Comparison of ENCODE assay signal across 8 cellular contexts in the genomic region with DNA sequence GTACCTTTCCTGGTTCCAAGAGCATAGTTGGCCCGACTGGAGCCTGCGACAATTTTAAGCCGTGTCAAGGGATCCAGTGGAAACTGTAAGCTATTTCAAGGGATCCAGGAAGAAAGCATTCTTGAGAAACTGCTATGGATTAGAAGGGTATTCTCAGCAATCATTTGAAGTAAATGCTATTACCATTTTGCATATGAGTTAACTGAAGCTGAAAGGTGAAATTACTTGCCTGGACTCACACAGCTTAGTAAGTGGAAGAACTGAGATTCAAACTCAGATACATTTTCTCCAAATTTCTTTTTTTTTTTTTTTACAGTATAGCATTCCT. TPM values are rescaled to one million over a fixed set of nuclear protein-coding genes. Genes with fewer than 3 reads are reported as not detected.
DNase-seq lines count a peak whose midpoint lies in the region; ATAC-seq, FAIRE-seq and TF ChIP-seq lines count a peak whose summit lies in the region.

No MANE protein-coding gene starts in this region.

- H3K27me3 Mint-ChIP-seq in activated CD4-positive, alpha-beta T cell treated with anti-CD3 and anti-CD28 coated beads, Interleukin-2, amount 10 ng/mL, durations not matched to agents 24 days and 14 days = peaks cover 12% of the 10 kb centered on the region
- H3K27me3 Mint-ChIP-seq in activated T-helper 17 cell treated with anti-CD3 and anti-CD28 coated beads, Interleukin-2, amount 50 U/mL, for 72 hours = no peaks in the 10 kb centered on the region

- FAIRE-seq in kidney (lab: Jason Lieb, UNC) = no peak

- H3K9ac ChIP-seq in kidney (ENCODE audit: low read length in 2 of 2) = peak overlapping the region; percentile 1 to 53

- intact Hi-C loops in activated CD4-positive, alpha-beta T cell treated with anti-CD3 and anti-CD28 coated beads, Interleukin-2, amount 10 ng/mL, durations not matched to agents 24 days and 14 days (cut with micrococcal nuclease) = loop anchor here (2.0 to 5.0 kb wide), 3 partner anchors 23 to 370 kb away; a partner anchor contains a TSS
- intact Hi-C loops in kidney (cut with DNase I) (no loop called here), testis (cut with DNase I; ENCODE audit: low total_unique reads) (no loop called here)

- H3K9me3 ChIP-seq in kidney (ENCODE audit: control insufficient read depth in 1 of 2, low read length in 2 of 2) (no peaks in the 10 kb centered on the region), testis (no peaks in the 10 kb centered on the region)

- H3K4me3 ChIP-seq in kidney (ENCODE audit: low read length in 2 of 2) (peak overlapping the region; percentile 91 to 98), testis (peak overlapping the region; percentile 55 to 70)

- no peaks in the 10 kb centered on the region for H3K36me3 ChIP-seq in kidney (ENCODE audit: control insufficient read depth in 1 of 2, insufficient read depth in 2 of 2, low read length in 2 of 2)
- no peaks in the 10 kb centered on the region for H3K36me3 ChIP-seq in testis (ENCODE audit: low read depth, missing control alignments)

- peaks cover 29% of the 10 kb centered on the region for H3K9me3 Mint-ChIP-seq in activated CD4-positive, alpha-beta T cell treated with anti-CD3 and anti-CD28 coated beads, Interleukin-2, amount 10 ng/mL, durations not matched to agents 24 days and 14 days
- H3K9me3 Mint-ChIP-seq in activated T-helper 17 cell treated with anti-CD3 and anti-CD28 coated beads, Interleukin-2, amount 50 U/mL, for 72 hours = peaks cover 7% of the 10 kb centered on the region

- H3K4me1 ChIP-seq in kidney (ENCODE audit: control insufficient read depth in 1 of 2, insufficient read depth in 1 of 2, low read depth in 1 of 2, low read length in 2 of 2) (peaks cover 0 to 4% of the 10 kb centered on the region in 2 donors), testis (no peaks in the 10 kb centered on the region)

- no peak for TF ChIP-seq CTCF in kidney (IDR thresholded peaks at IDR 0.05; ENCODE audit: borderline replicate concordance, extremely low read depth, insufficient read depth)
- TF ChIP-seq CTCF in testis (IDR thresholded peaks at IDR 0.05) = no peak

- no peak for DNase-seq in activated CD4-positive, alpha-beta T cell treated with anti-CD3 and anti-CD28 coated beads, Interleukin-2, amount 10 ng/mL, durations not matched to agents 24 days and 14 days
- DNase-seq in activated CD4-positive, alpha-beta T cell treated with anti-CD3 and anti-CD28 coated beads for 1 hour = no peak
- DNase-seq in kidney (no peak), testis (no peak), NCI-H1436 (lab: John Stamatoyannopoulos, UW) (no peak), NK-92 (lab: John Stamatoyannopoulos, UW; ENCODE audit: unreplicated experiment) (no peak)
- no peak for DNase-seq in effector CD8-positive, alpha-beta T cell (lab: John Stamatoyannopoulos, UW)

- peak overlapping the region; percentile 93 for H3K27ac Mint-ChIP-seq in activated CD4-positive, alpha-beta T cell treated with anti-CD3 and anti-CD28 coated beads, Interleukin-2, amount 10 ng/mL, durations not matched to agents 24 days and 14 days
- peak overlapping the region; percentile 90 for H3K27ac Mint-ChIP-seq in activated T-helper 17 cell treated with anti-CD3 and anti-CD28 coated beads, Interleukin-2, amount 50 U/mL, for 72 hours

- WGBS in testis, 2 donors = 1 to 3% methylated on average over 3 of the region's 3 CpGs

- H3K4me1 Mint-ChIP-seq in activated CD4-positive, alpha-beta T cell treated with anti-CD3 and anti-CD28 coated beads, Interleukin-2, amount 10 ng/mL, durations not matched to agents 24 days and 14 days = peaks cover 22% of the 10 kb centered on the region
- H3K4me1 Mint-ChIP-seq in activated T-helper 17 cell treated with anti-CD3 and anti-CD28 coated beads, Interleukin-2, amount 50 U/mL, for 72 hours = peaks cover 19% of the 10 kb centered on the region

- no peak for ATAC-seq in activated T-helper 17 cell treated with anti-CD3 and anti-CD28 coated beads, Interleukin-2, amount 50 U/mL, for 72 hours (replicated peaks)

- H3K4me3 Mint-ChIP-seq in activated CD4-positive, alpha-beta T cell treated with anti-CD3 and anti-CD28 coated beads, Interleukin-2, amount 10 ng/mL, durations not matched to agents 24 days and 14 days = peak overlapping the region; percentile 97
- peak overlapping the region; percentile 90 for H3K4me3 Mint-ChIP-seq in activated T-helper 17 cell treated with anti-CD3 and anti-CD28 coated beads, Interleukin-2, amount 50 U/mL, for 72 hours

- H3K27ac ChIP-seq in kidney (ENCODE audit: low read depth in 2 of 2, low read length in 2 of 2) (peak overlapping the region; percentile 75 to 80), testis (peak overlapping the region; percentile 76 to 83)

- no peak for TF ChIP-seq POLR2A in testis (IDR thresholded peaks at IDR 0.05)

- H3K27me3 ChIP-seq in testis = no peaks in the 10 kb centered on the region

- peaks cover 25% of the 10 kb centered on the region for H3K36me3 Mint-ChIP-seq in activated CD4-positive, alpha-beta T cell treated with anti-CD3 and anti-CD28 coated beads, Interleukin-2, amount 10 ng/mL, durations not matched to agents 24 days and 14 days (ENCODE audit: low read depth)
- H3K36me3 Mint-ChIP-seq in activated T-helper 17 cell treated with anti-CD3 and anti-CD28 coated beads, Interleukin-2, amount 50 U/mL, for 72 hours (ENCODE audit: low read depth) = peaks cover 9% of the 10 kb centered on the region

RNA-seq across cellular contexts. Expression of a gene that starts 0.6 kb away (rescaled TPM):
- total RNA-seq in activated CD4-positive, alpha-beta T cell treated with anti-CD3 and anti-CD28 coated beads, Interleukin-2, amount 10 ng/mL, durations not matched to agents 24 days and 14 days = 4.7 and 4.9 TPM in 2 replicates
- 1 to 10 TPM; 3.5 to 5.8 TPM for total RNA-seq in activated T-helper 17 cell treated with anti-CD3 and anti-CD28 coated beads, Interleukin-2, amount 50 U/mL, for 72 hours
- total RNA-seq in kidney (9.5 TPM), testis (1 to 10 TPM; 8.9 to 9.9 TPM)
- polyA plus RNA-seq in kidney (ENCODE audit: insufficient read depth, low read depth, low replicate concordance) (10.2 TPM), testis (ENCODE audit: insufficient read depth, low read depth, low replicate concordance) (5.3 TPM)

RNA-seq across cellular contexts. Expression of a gene that starts 23.5 kb away (rescaled TPM):
- total RNA-seq in activated CD4-positive, alpha-beta T cell treated with anti-CD3 and anti-CD28 coated beads, Interleukin-2, amount 10 ng/mL, durations not matched to agents 24 days and 14 days = 17.2 and 18.0 TPM in 2 replicates
- total RNA-seq in activated T-helper 17 cell treated with anti-CD3 and anti-CD28 coated beads, Interleukin-2, amount 50 U/mL, for 72 hours = 1 to 10 TPM; 6.6 to 6.7 TPM
- 9.0 TPM for total RNA-seq in kidney
- polyA plus RNA-seq in kidney (ENCODE audit: insufficient read depth, low read depth, low replicate concordance) = 4.3 TPM
- total RNA-seq in testis = 10 to 100 TPM in 1 of 2 donors, 1 to 10 TPM in 1; 9.4 to 10.9 TPM
- 8.4 TPM for polyA plus RNA-seq in testis (ENCODE audit: insufficient read depth, low read depth, low replicate concordance)

RNA-seq across cellular contexts. Expression of a gene that starts 54.9 kb away (rescaled TPM):
- 3.1 and 3.9 TPM in 2 replicates for total RNA-seq in activated CD4-positive, alpha-beta T cell treated with anti-CD3 and anti-CD28 coated beads, Interleukin-2, amount 10 ng/mL, durations not matched to agents 24 days and 14 days
- 1 to 10 TPM; 1.9 to 3.4 TPM for total RNA-seq in activated T-helper 17 cell treated with anti-CD3 and anti-CD28 coated beads, Interleukin-2, amount 50 U/mL, for 72 hours
- 2.9 TPM for total RNA-seq in kidney
- 2.7 TPM for polyA plus RNA-seq in kidney (ENCODE audit: insufficient read depth, low read depth, low replicate concordance)
- total RNA-seq in testis = 1 to 10 TPM; 6.7 to 9.3 TPM
- 5.4 TPM for polyA plus RNA-seq in testis (ENCODE audit: insufficient read depth, low read depth, low replicate concordance)
